ENCODE assay signal across 8 cellular contexts in genomic region chr6:52551483-52552277, GRCh38. TPM values are rescaled to one million over a fixed set of nuclear protein-coding genes. Genes with fewer than 3 reads are reported as not detected.
DNase-seq lines count a peak whose midpoint lies in the region; ATAC-seq and TF ChIP-seq lines count a peak whose summit lies in the region.

No MANE protein-coding gene starts in this region.

- intact Hi-C loops in left ventricle myocardium superior (cut with micrococcal nuclease): no loop called here

- CTCF ChIA-PET in WTC11 (lab: Charles Lee): interaction anchor here (0.9 to 2.3 kb wide), 7 partner anchors 16 to 144 kb away, joined by 3 to 9 read pairs (median 5); partner anchors contain the start of gene TRAM2
- CTCF ChIA-PET in activated CD4-positive, alpha-beta memory T cell treated with anti-CD3 and anti-CD28 coated beads, Interleukin-2, amount 10 ng/mL, durations not matched to agents 7 days and 5 days (lab: Charles Lee): no interaction called here

- H3K9me3 Mint-ChIP-seq in WTC11: no peaks in the 10 kb centered on the region
- no peaks in the 10 kb centered on the region for H3K9me3 Mint-ChIP-seq in activated CD4-positive, alpha-beta memory T cell treated with anti-CD3 and anti-CD28 coated beads, Interleukin-2, amount 10 ng/mL, durations not matched to agents 7 days and 5 days

- peak; percentile 80 for DNase-seq in AG20443 (ENCODE audit: low spot score)
- peak; percentile 97 for DNase-seq in NCI-H1105 (lab: John Stamatoyannopoulos, UW)
- peak; percentile 43 for DNase-seq in WTC11 (ENCODE audit: low spot score)
- DNase-seq in left ventricle myocardium superior: peak; percentile 73
- DNase-seq in skeletal muscle cell (ENCODE audit: low read depth): peak; percentile 55
- DNase-seq in activated CD4-positive, alpha-beta memory T cell treated with anti-CD3 and anti-CD28 coated beads, Interleukin-2, amount 10 ng/mL, durations not matched to agents 7 days and 5 days: no peak
- DNase-seq in germinal center (ENCODE audit: low spot score): no peak

- no peak overlapping the region for H3K4me3 ChIP-seq in skeletal muscle cell (ENCODE audit: low read depth, low read length)

- ATAC-seq in WTC11: peak; percentile 86
- ATAC-seq in left ventricle myocardium superior: peak; percentile 93
- no peak for ATAC-seq in GM18870 (IDR thresholded peaks at IDR 0.05; ENCODE audit: unreplicated experiment)

- peak overlapping the region; percentile 89 for H3K27ac Mint-ChIP-seq in WTC11
- H3K27ac Mint-ChIP-seq in activated CD4-positive, alpha-beta memory T cell treated with anti-CD3 and anti-CD28 coated beads, Interleukin-2, amount 10 ng/mL, durations not matched to agents 7 days and 5 days: no peak overlapping the region

- H3K27me3 Mint-ChIP-seq in WTC11 (ENCODE audit: low read depth): no peaks in the 10 kb centered on the region
- H3K27me3 Mint-ChIP-seq in activated CD4-positive, alpha-beta memory T cell treated with anti-CD3 and anti-CD28 coated beads, Interleukin-2, amount 10 ng/mL, durations not matched to agents 7 days and 5 days: no peaks in the 10 kb centered on the region

- peak overlapping the region; percentile 46 for H3K4me3 Mint-ChIP-seq in WTC11
- H3K4me3 Mint-ChIP-seq in activated CD4-positive, alpha-beta memory T cell treated with anti-CD3 and anti-CD28 coated beads, Interleukin-2, amount 10 ng/mL, durations not matched to agents 7 days and 5 days: no peak overlapping the region

- no peaks in the 10 kb centered on the region for H3K36me3 Mint-ChIP-seq in WTC11
- no peaks in the 10 kb centered on the region for H3K36me3 Mint-ChIP-seq in activated CD4-positive, alpha-beta memory T cell treated with anti-CD3 and anti-CD28 coated beads, Interleukin-2, amount 10 ng/mL, durations not matched to agents 7 days and 5 days (ENCODE audit: low read depth)

- H3K4me1 Mint-ChIP-seq in WTC11: peaks cover 55% of the 10 kb centered on the region
- no peaks in the 10 kb centered on the region for H3K4me1 Mint-ChIP-seq in activated CD4-positive, alpha-beta memory T cell treated with anti-CD3 and anti-CD28 coated beads, Interleukin-2, amount 10 ng/mL, durations not matched to agents 7 days and 5 days

- POLR2A ChIA-PET in WTC11 (lab: Charles Lee): interaction anchor here (0.5 kb wide), 1 partner anchor 13 kb away, joined by 3 read pairs; no protein-coding TSS in a partner anchor
- POLR2A ChIA-PET in activated CD4-positive, alpha-beta memory T cell treated with anti-CD3 and anti-CD28 coated beads, Interleukin-2, amount 10 ng/mL, durations not matched to agents 7 days and 5 days (lab: Charles Lee): no interaction called here

- TF ChIP-seq CTCF in WTC11 (IDR thresholded peaks at IDR 0.05): no peak

TF ChIP-seq in WTC11, 78 proteins besides CTCF, POLR2A, EP300 and RAD21:
- no peak for TF ChIP-seq MLX (CRISPR knock-in tag; IDR thresholded peaks at IDR 0.05)
- TF ChIP-seq ZBTB21 (CRISPR knock-in tag; IDR thresholded peaks at IDR 0.05; ENCODE audit: borderline replicate concordance): no peak
- TF ChIP-seq FOXP1 (CRISPR knock-in tag; IDR thresholded peaks at IDR 0.05; ENCODE audit: borderline replicate concordance): no peak
- no peak for TF ChIP-seq E2F5 (CRISPR knock-in tag; IDR thresholded peaks at IDR 0.05)
- no peak for TF ChIP-seq USF2 (CRISPR knock-in tag; IDR thresholded peaks at IDR 0.05)
- TF ChIP-seq CREB1 (CRISPR knock-in tag; IDR thresholded peaks at IDR 0.05): no peak
- no peak for TF ChIP-seq ZSCAN18 (CRISPR knock-in tag; IDR thresholded peaks at IDR 0.05)
- TF ChIP-seq RELA (CRISPR knock-in tag; IDR thresholded peaks at IDR 0.05; ENCODE audit: borderline replicate concordance): no peak
- no peak for TF ChIP-seq TEAD1 (CRISPR knock-in tag; IDR thresholded peaks at IDR 0.05)
- no peak for TF ChIP-seq SMAD3 (CRISPR knock-in tag; IDR thresholded peaks at IDR 0.05; ENCODE audit: borderline replicate concordance)
- no peak for TF ChIP-seq ZNF263 (CRISPR knock-in tag; IDR thresholded peaks at IDR 0.05; ENCODE audit: low read depth)
- TF ChIP-seq ZNF425 (CRISPR knock-in tag; conservative IDR thresholded peaks at IDR 0.05): no peak
- no peak for TF ChIP-seq ZNF671 (CRISPR knock-in tag; IDR thresholded peaks at IDR 0.05)

RNA-seq across cellular contexts. Expression of gene TRAM2, which starts 25.2 kb away (rescaled TPM):
- total RNA-seq in WTC11 (2021) (13.4 to 14.4 TPM (median 13.5 TPM) in 3 replicates), left ventricle myocardium superior (10.4 TPM)
- total RNA-seq in activated CD4-positive, alpha-beta memory T cell treated with anti-CD3 and anti-CD28 coated beads, Interleukin-2, amount 10 ng/mL, durations not matched to agents 7 days and 5 days: 1 to 10 TPM; 5.7 to 6.5 TPM

Comparison
In these comparisons a context has a peak if more than half of its experiments do, and no peak if none do; other contexts are left out.
1. DNase-seq: peak in AG20443 (single experiment), NCI-H1105 (single experiment), WTC11 (single experiment), left ventricle myocardium superior (single experiment) and skeletal muscle cell (single experiment); none in activated CD4-positive, alpha-beta memory T cell treated with anti-CD3 and anti-CD28 coated beads, Interleukin-2, amount 10 ng/mL, durations not matched to agents 7 days and 5 days (single experiment) and germinal center (single experiment).